12 cellular contexts compared by ENCODE assay signal in the genomic region with DNA sequence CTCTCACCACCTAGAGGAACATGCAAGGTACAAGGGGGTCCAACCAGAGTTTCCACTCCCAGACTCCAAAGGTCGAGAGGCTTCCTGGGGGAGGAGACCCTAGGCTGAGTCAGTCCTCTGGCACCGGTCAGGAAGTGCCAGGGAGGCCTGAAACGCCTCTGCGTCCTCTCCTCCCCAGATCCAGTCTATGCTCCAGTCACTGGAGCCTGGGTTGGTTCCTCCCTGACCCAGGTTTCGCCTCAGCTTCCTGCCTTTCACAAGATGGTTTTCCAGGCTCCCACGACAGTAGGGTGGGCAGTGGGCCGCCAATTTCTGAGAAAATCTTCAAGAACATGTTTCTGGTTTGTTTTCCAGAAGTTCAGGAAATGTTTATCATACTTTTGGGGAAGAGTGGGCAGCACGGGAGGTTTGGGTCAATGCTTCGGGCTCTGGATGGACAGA. TPM values are rescaled to one million over a fixed set of nuclear protein-coding genes. Genes with fewer than 3 reads are reported as not detected.
A peak's percentile ranks its signal among the peaks of the same experiment; 100 is the strongest.
DNase-seq lines count a peak whose midpoint lies in the region; ATAC-seq and TF ChIP-seq lines count a peak whose summit lies in the region.
"Had no signal": no experiment of that assay in that cellular context is flagged by ENCODE, and none has a peak within 500 bp of the region (broad histone marks: within the 10 kb centered on the region; RNA-seq: fewer than 3 reads in every experiment).

No MANE protein-coding gene starts in this region.

- intact Hi-C loops in activated naive CD4-positive, alpha-beta T cell treated with anti-CD3 and anti-CD28 coated beads for 36 hours (cut with micrococcal nuclease) = loop anchor here (1.0 kb wide), 1 partner anchor 9 kb away; no protein-coding TSS in a partner anchor
- intact Hi-C loops in vagina (cut with DNase I) (no loop called here), heart left ventricle (cut with DNase I) (no loop called here)

- H3K27me3 Mint-ChIP-seq in activated naive CD4-positive, alpha-beta T cell treated with anti-CD3 and anti-CD28 coated beads for 36 hours (ENCODE audit: low read depth) = no peaks in the 10 kb centered on the region
- peaks cover 43% of the 10 kb centered on the region for H3K27me3 Mint-ChIP-seq in activated naive CD4-positive, alpha-beta T cell treated with anti-CD3 and anti-CD28 coated beads, Interleukin-2, amount 10 ng/mL, durations not matched to agents 7 days and 5 days
- H3K27me3 Mint-ChIP-seq in WTC11 (ENCODE audit: low read depth) = no peaks in the 10 kb centered on the region
- H3K27me3 Mint-ChIP-seq: central memory CD8-positive, alpha-beta T cell had no signal

- DNase-seq in activated naive CD4-positive, alpha-beta T cell treated with anti-CD3 and anti-CD28 coated beads for 36 hours = no peak
- no peak for DNase-seq in activated naive CD4-positive, alpha-beta T cell treated with anti-CD3 and anti-CD28 coated beads, Interleukin-2, amount 10 ng/mL, durations not matched to agents 7 days and 5 days
- DNase-seq in UCSD-AML1 (lab: John Stamatoyannopoulos, UW; ENCODE audit: unreplicated experiment) (peak; percentile 44), fibroblast of mammary gland (ENCODE audit: low read depth) (peak; percentile 45), vagina (ENCODE audit: extremely low spot score in 2 of 2) (peak; percentile 40 to 56), heart left ventricle (no peak), WTC11 (ENCODE audit: low spot score) (no peak)
- DNase-seq: NCI-H1694 treated with DMSO at 0.1 percent for 48 hours, occipital lobe had no signal

- peak overlapping the region; percentile 77 for H3K27ac Mint-ChIP-seq in activated naive CD4-positive, alpha-beta T cell treated with anti-CD3 and anti-CD28 coated beads for 36 hours
- H3K27ac Mint-ChIP-seq in activated naive CD4-positive, alpha-beta T cell treated with anti-CD3 and anti-CD28 coated beads, Interleukin-2, amount 10 ng/mL, durations not matched to agents 7 days and 5 days = no peak overlapping the region
- H3K27ac Mint-ChIP-seq in WTC11 = no peak overlapping the region

- H3K36me3 Mint-ChIP-seq in activated naive CD4-positive, alpha-beta T cell treated with anti-CD3 and anti-CD28 coated beads for 36 hours (ENCODE audit: low read depth) = no peaks in the 10 kb centered on the region
- peaks cover 11% of the 10 kb centered on the region for H3K36me3 Mint-ChIP-seq in activated naive CD4-positive, alpha-beta T cell treated with anti-CD3 and anti-CD28 coated beads, Interleukin-2, amount 10 ng/mL, durations not matched to agents 7 days and 5 days
- H3K36me3 Mint-ChIP-seq in WTC11 = no peaks in the 10 kb centered on the region

- ATAC-seq in HG03159 (IDR thresholded peaks at IDR 0.05; ENCODE audit: unreplicated experiment) (no peak), heart left ventricle (no peak), WTC11 (no peak)

- POLR2A ChIA-PET in WTC11 (lab: Charles Lee) = no interaction called here

- 80 to 93% (median 84%) methylated on average over 9 of the region's 9 CpGs for WGBS in heart left ventricle, 4 donors

- H3K36me3 ChIP-seq in vagina (no peaks in the 10 kb centered on the region), heart left ventricle (no peaks in the 10 kb centered on the region)

- TF ChIP-seq CTCF in fibroblast of mammary gland (conservative IDR thresholded peaks at IDR 0.05; ENCODE audit: control insufficient read depth, insufficient read depth, low read depth, low read length) (no peak), vagina (IDR thresholded peaks at IDR 0.05) (no peak), heart left ventricle (IDR thresholded peaks at IDR 0.05) (no peak), WTC11 (IDR thresholded peaks at IDR 0.05) (no peak)

- no peak overlapping the region for H3K4me3 ChIP-seq in fibroblast of mammary gland (ENCODE audit: control insufficient read depth, low read depth, low read length)
- no peak overlapping the region for H3K4me3 ChIP-seq in vagina
- no peak overlapping the region for H3K4me3 ChIP-seq in heart left ventricle
- H3K4me3 ChIP-seq: SJSA1 had no signal

- H3K9me3 ChIP-seq in vagina (no peaks in the 10 kb centered on the region), heart left ventricle (no peaks in the 10 kb centered on the region)

- no peaks in the 10 kb centered on the region for H3K9me3 Mint-ChIP-seq in activated naive CD4-positive, alpha-beta T cell treated with anti-CD3 and anti-CD28 coated beads for 36 hours
- no peaks in the 10 kb centered on the region for H3K9me3 Mint-ChIP-seq in activated naive CD4-positive, alpha-beta T cell treated with anti-CD3 and anti-CD28 coated beads, Interleukin-2, amount 10 ng/mL, durations not matched to agents 7 days and 5 days
- no peaks in the 10 kb centered on the region for H3K9me3 Mint-ChIP-seq in WTC11
- H3K9me3 Mint-ChIP-seq: central memory CD8-positive, alpha-beta T cell had no signal

- H3K4me1 ChIP-seq in vagina (peaks cover 8% of the 10 kb centered on the region), heart left ventricle (peaks cover 0 to 40% (median 6%) of the 10 kb centered on the region in 12 donors)

- no peaks in the 10 kb centered on the region for H3K27me3 ChIP-seq in vagina
- H3K27me3 ChIP-seq in heart left ventricle = peaks cover 0 to 4% (median 0%) of the 10 kb centered on the region in 9 donors
- H3K27me3 ChIP-seq: SJSA1 had no signal

- H3K4me1 Mint-ChIP-seq in activated naive CD4-positive, alpha-beta T cell treated with anti-CD3 and anti-CD28 coated beads for 36 hours (ENCODE audit: low read depth) = peaks cover 56% of the 10 kb centered on the region
- H3K4me1 Mint-ChIP-seq in activated naive CD4-positive, alpha-beta T cell treated with anti-CD3 and anti-CD28 coated beads, Interleukin-2, amount 10 ng/mL, durations not matched to agents 7 days and 5 days = peaks cover 48% of the 10 kb centered on the region
- H3K4me1 Mint-ChIP-seq in WTC11 = peaks cover 62% of the 10 kb centered on the region

- CTCF ChIA-PET in activated naive CD4-positive, alpha-beta T cell treated with anti-CD3 and anti-CD28 coated beads for 36 hours (lab: Charles Lee) = interaction anchor here (1.2 to 3.6 kb wide), 2 partner anchors 24 to 173 kb away, joined by 4 to 17 read pairs; no protein-coding TSS in a partner anchor
- CTCF ChIA-PET in activated naive CD4-positive, alpha-beta T cell treated with anti-CD3 and anti-CD28 coated beads, Interleukin-2, amount 10 ng/mL, durations not matched to agents 7 days and 5 days (lab: Charles Lee) = interaction anchor here (2.9 kb wide), 1 partner anchor 173 kb away, joined by 13 read pairs; no protein-coding TSS in a partner anchor
- CTCF ChIA-PET in WTC11 (lab: Charles Lee) = interaction anchor here (1.2 to 1.3 kb wide), 2 partner anchors 19 to 173 kb away, joined by 3 read pairs; no protein-coding TSS in a partner anchor

- H3K4me3 Mint-ChIP-seq in activated naive CD4-positive, alpha-beta T cell treated with anti-CD3 and anti-CD28 coated beads for 36 hours = no peak overlapping the region
- H3K4me3 Mint-ChIP-seq in activated naive CD4-positive, alpha-beta T cell treated with anti-CD3 and anti-CD28 coated beads, Interleukin-2, amount 10 ng/mL, durations not matched to agents 7 days and 5 days = no peak overlapping the region
- H3K4me3 Mint-ChIP-seq in WTC11 = no peak overlapping the region
- H3K4me3 Mint-ChIP-seq: central memory CD8-positive, alpha-beta T cell had no signal

- H3K27ac ChIP-seq in vagina (no peak overlapping the region), heart left ventricle (no peak overlapping the region)
- H3K27ac ChIP-seq: SJSA1 had no signal

- TF ChIP-seq POLR2A in vagina (IDR thresholded peaks at IDR 0.05) (no peak), heart left ventricle (IDR thresholded peaks at IDR 0.05) (no peak)

TF ChIP-seq in WTC11, 78 proteins besides CTCF, POLR2A, EP300 and RAD21:
- TF ChIP-seq ZNF232 (CRISPR knock-in tag; IDR thresholded peaks at IDR 0.05) (no peak), ZBTB21 (CRISPR knock-in tag; IDR thresholded peaks at IDR 0.05; ENCODE audit: borderline replicate concordance) (no peak), NR3C1 (CRISPR knock-in tag; conservative IDR thresholded peaks at IDR 0.05; ENCODE audit: low read depth) (no peak), TEAD4 (CRISPR knock-in tag; IDR thresholded peaks at IDR 0.05) (no peak)

RNA-seq across cellular contexts. Expression of a gene that starts 30.0 kb away (rescaled TPM):
- total RNA-seq in activated naive CD4-positive, alpha-beta T cell treated with anti-CD3 and anti-CD28 coated beads for 36 hours = 10 to 100 TPM; 51.0 to 53.5 TPM
- 75.1 TPM for total RNA-seq in vagina
- total RNA-seq in heart left ventricle = 10 to 100 TPM in 7 of 9 donors, 1 to 10 TPM in 2; 5.5 to 36.4 (median 16.1) TPM
- polyA plus RNA-seq in heart left ventricle = 10 to 100 TPM in 1 of 2 donors, 1 to 10 TPM in 1; 3.5 to 42.7 TPM
- 31.4 to 55.1 TPM (median 33.1 TPM) in 3 replicates for total RNA-seq in WTC11 (2021)

RNA-seq across cellular contexts. Expression of a gene that starts 39.7 kb away (rescaled TPM):
- total RNA-seq in activated naive CD4-positive, alpha-beta T cell treated with anti-CD3 and anti-CD28 coated beads for 36 hours = 10 to 100 TPM; 81.3 to 85.0 TPM
- total RNA-seq in vagina (27.5 TPM), heart left ventricle (10 to 100 TPM; 14.4 to 29.2 (median 20.1) TPM), WTC11 (2021) (63.5 to 71.0 TPM (median 65.4 TPM) in 3 replicates)
- 10 to 100 TPM; 12.0 to 18.7 TPM for polyA plus RNA-seq in heart left ventricle

Comparison
In these comparisons a context has a peak if more than half of its experiments do, and no peak if none do; other contexts are left out.
1. DNase-seq: peak in UCSD-AML1 (single experiment), fibroblast of mammary gland (single experiment) and vagina (2 of 2); none in activated naive CD4-positive, alpha-beta T cell treated with anti-CD3 and anti-CD28 coated beads for 36 hours (single experiment), activated naive CD4-positive, alpha-beta T cell treated with anti-CD3 and anti-CD28 coated beads, Interleukin-2, amount 10 ng/mL, durations not matched to agents 7 days and 5 days (single experiment), heart left ventricle (0 of 5) and WTC11 (single experiment).